16 cellular contexts compared by ENCODE assay signal in the genomic region with DNA sequence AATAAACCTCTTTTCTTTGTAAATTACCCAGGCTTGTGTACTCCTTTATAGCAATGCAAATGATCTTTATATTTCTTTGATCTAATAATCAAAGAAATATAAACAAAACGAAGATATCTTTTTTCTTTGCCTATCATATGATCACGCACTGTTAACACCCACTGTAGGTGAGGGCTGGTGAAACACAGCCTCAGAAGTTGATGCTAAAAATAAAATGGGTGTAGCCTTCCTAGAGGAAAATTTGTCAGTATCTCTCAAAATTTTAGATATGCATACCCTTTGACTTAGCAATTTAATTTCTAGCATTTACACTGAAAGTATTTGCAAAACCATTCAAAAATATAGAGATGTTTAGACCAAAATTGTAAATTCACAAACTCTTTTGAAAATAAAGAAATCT.
"Had no signal": no experiment of that assay in that cellular context is flagged by ENCODE, and none has a peak within 500 bp of the region (broad histone marks: within the 10 kb centered on the region; RNA-seq: fewer than 3 reads in every experiment).

No MANE protein-coding gene starts in this region.

- ATAC-seq: psoas muscle; stimulated activated naive B cell treated with anti-CD40 and anti-IgM and Interleukin-4, amounts not matched to agents 10 μg/mL and 1 μg/mL and 100 μg/mL, for 72 hours; T-cell had no signal

- H3K4me1 Mint-ChIP-seq: stimulated activated naive B cell treated with anti-CD40 and anti-IgM and Interleukin-4, amounts not matched to agents 10 μg/mL and 1 μg/mL and 100 μg/mL, for 72 hours had no signal

- DNase-seq: activated CD4-positive, CD25-positive, alpha-beta regulatory T cell treated with anti-CD3 and anti-CD28 coated beads, Interleukin-2, amount 50 U/mL, for 72 hours; activated naive CD4-positive, alpha-beta T cell treated with Interleukin-2 at 50 U/mL for 16 hours; activated T-cell treated with anti-CD3 and anti-CD28 coated beads for 4 hours; aorta; effector CD4-positive, alpha-beta T cell; lower lobe of right lung; midbrain; psoas muscle; stimulated activated CD4-positive, alpha-beta T cell treated with anti-CD3 and anti-CD28 coated beads, Interleukin-4, amount 100 ng/mL, for 1 hour; stimulated activated naive B cell treated with anti-CD40 and anti-IgM and Interleukin-4, amounts not matched to agents 10 μg/mL and 1 μg/mL and 100 μg/mL, for 72 hours; T-cell; T-helper 9 cell; tibial artery had no signal

- H3K4me3 Mint-ChIP-seq: neural crest cell; stimulated activated naive B cell treated with anti-CD40 and anti-IgM and Interleukin-4, amounts not matched to agents 10 μg/mL and 1 μg/mL and 100 μg/mL, for 72 hours; T-cell had no signal

- H3K4me1 ChIP-seq: psoas muscle had no signal

- H3K4me3 ChIP-seq: coronary artery, esophagus muscularis mucosa, lower lobe of right lung, psoas muscle, tibial artery had no signal

- H3K27ac ChIP-seq: lower lobe of right lung, psoas muscle had no signal

- H3K36me3 ChIP-seq: lower lobe of right lung had no signal

- H3K36me3 Mint-ChIP-seq: stimulated activated naive B cell treated with anti-CD40 and anti-IgM and Interleukin-4, amounts not matched to agents 10 μg/mL and 1 μg/mL and 100 μg/mL, for 72 hours; T-cell had no signal

- H3K27me3 ChIP-seq: esophagus muscularis mucosa, tibial artery had no signal

- H3K9me3 Mint-ChIP-seq: neural crest cell; stimulated activated naive B cell treated with anti-CD40 and anti-IgM and Interleukin-4, amounts not matched to agents 10 μg/mL and 1 μg/mL and 100 μg/mL, for 72 hours; T-cell had no signal

- H3K27ac Mint-ChIP-seq: stimulated activated naive B cell treated with anti-CD40 and anti-IgM and Interleukin-4, amounts not matched to agents 10 μg/mL and 1 μg/mL and 100 μg/mL, for 72 hours; T-cell had no signal

- H3K9me3 ChIP-seq: esophagus muscularis mucosa, lower lobe of right lung, psoas muscle, tibial artery had no signal
